In genomic region chr1:160375788-160376524, GRCh38 we compare ENCODE assay signal across 8 cellular contexts. TPM values are rescaled to one million over a fixed set of nuclear protein-coding genes. Genes with fewer than 3 reads are reported as not detected.
DNase-seq lines count a peak whose midpoint lies in the region; ATAC-seq and TF ChIP-seq lines count a peak whose summit lies in the region.

No MANE protein-coding gene starts in this region.

- no peak overlapping the region for H3K27ac ChIP-seq in CD4-positive, alpha-beta T cell (ENCODE audit: low read depth, low read length)
- peak overlapping the region; percentile 62 to 90 (median 80) for H3K27ac ChIP-seq in tibial nerve

- peak in 1 of 2 donors; percentile 3 for TF ChIP-seq EP300 in tibial nerve (IDR thresholded peaks at IDR 0.05)

- intact Hi-C loops in CD4-positive, alpha-beta T cell (cut with DNase I, micrococcal nuclease), result loop anchor here (1.0 to 10.0 kb wide), 6 partner anchors 183 to 581 kb away; no protein-coding TSS in a partner anchor

- peak; percentile 32 for ATAC-seq in CD4-positive, alpha-beta T cell (ENCODE audit: poor library complexity)
- ATAC-seq in WTC11 (peak; percentile 55), HG02623 (IDR thresholded peaks at IDR 0.05; ENCODE audit: unreplicated experiment) (no peak)

- H3K4me3 ChIP-seq in HAP-1 (no peak overlapping the region), tibial nerve (no peak overlapping the region)

- H3K4me1 ChIP-seq in HAP-1 (peaks cover 12% of the 10 kb centered on the region), tibial nerve (peaks cover 0 to 29% (median 20%) of the 10 kb centered on the region in 4 donors)

- POLR2A ChIA-PET in CD4-positive, alpha-beta T cell (lab: Charles Lee), result interaction anchor here (0.7 to 1.5 kb wide), 5 partner anchors 12 to 278 kb away, joined by 3 to 5 read pairs (median 3); partner anchors contain the start of gene IGSF8
- POLR2A ChIA-PET in WTC11 (lab: Charles Lee), result interaction anchor here (0.7 to 3.0 kb wide), 5 partner anchors 12 to 25 kb away, joined by 3 to 14 read pairs (median 5); partner anchors contain the start of gene VANGL2

- H3K36me3 ChIP-seq in HAP-1 (replicated peaks), result no peaks in the 10 kb centered on the region
- H3K36me3 ChIP-seq in tibial nerve, result no peaks in the 10 kb centered on the region

- H3K36me3 Mint-ChIP-seq in CD4-positive, alpha-beta T cell (ENCODE audit: low read depth), result no peaks in the 10 kb centered on the region
- H3K36me3 Mint-ChIP-seq in WTC11, result no peaks in the 10 kb centered on the region
- no peaks in the 10 kb centered on the region for H3K36me3 Mint-ChIP-seq in immature natural killer cell

- H3K4me1 Mint-ChIP-seq in CD4-positive, alpha-beta T cell (ENCODE audit: low read depth), result peaks cover 13% of the 10 kb centered on the region
- H3K4me1 Mint-ChIP-seq in WTC11, result peaks cover 35% of the 10 kb centered on the region
- peaks cover 15% of the 10 kb centered on the region in 2 donors for H3K4me1 Mint-ChIP-seq in immature natural killer cell

- H3K27me3 Mint-ChIP-seq in CD4-positive, alpha-beta T cell, result no peaks in the 10 kb centered on the region
- H3K27me3 Mint-ChIP-seq in WTC11 (ENCODE audit: low read depth), result no peaks in the 10 kb centered on the region
- H3K27me3 Mint-ChIP-seq in immature natural killer cell (ENCODE audit: low read depth in 3 of 3), result peaks cover 0 to 5% (median 4%) of the 10 kb centered on the region in 3 donors

- H3K4me3 Mint-ChIP-seq in CD4-positive, alpha-beta T cell, result peak overlapping the region; percentile 15
- peak overlapping the region; percentile 49 for H3K4me3 Mint-ChIP-seq in WTC11
- peak overlapping the region; percentile 16 to 73 (median 57) for H3K4me3 Mint-ChIP-seq in immature natural killer cell

- 10% methylated on average over 9 of the region's 9 CpGs for WGBS in tibial nerve, 2 donors

- no peak for DNase-seq in CD4-positive, alpha-beta T cell
- DNase-seq in HAP-1 (ENCODE audit: low spot score in 2 of 2) (peak; percentile 33 to 52), WTC11 (ENCODE audit: low spot score) (peak; percentile 37), immature natural killer cell (peak; percentile 8 to 18 (median 12)), tibial nerve (ENCODE audit: low spot score in 2 of 2) (no peak), GDM1 (lab: John Stamatoyannopoulos, UW) (no peak)
- DNase-seq in stimulated activated CD4-positive, alpha-beta T cell treated with anti-CD3 and anti-CD28 coated beads, Interleukin-12 subunit alpha, Interleukin-12 subunit beta, amount 100 ng/mL, for 4 hours, result no peak

- no peak overlapping the region for H3K27ac Mint-ChIP-seq in CD4-positive, alpha-beta T cell
- H3K27ac Mint-ChIP-seq in WTC11 (no peak overlapping the region; the same call in 1 of the 2 replicates), immature natural killer cell (peak overlapping the region in 4 of 6 donors; percentile 23 to 54 (median 42))

- TF ChIP-seq CTCF in CD4-positive, alpha-beta T cell (IDR thresholded peaks at IDR 0.05), result no peak
- TF ChIP-seq CTCF in WTC11 (IDR thresholded peaks at IDR 0.05) (no peak), tibial nerve (IDR thresholded peaks at IDR 0.05) (no peak)

- H3K9me3 Mint-ChIP-seq in CD4-positive, alpha-beta T cell, result no peaks in the 10 kb centered on the region
- H3K9me3 Mint-ChIP-seq in WTC11 (no peaks in the 10 kb centered on the region), immature natural killer cell (no peaks in the 10 kb centered on the region)

- in situ Hi-C loops in HAP-1 (cut with MboI; ENCODE audit: low sequenced_read_pairs), result loop anchor here (5.0 kb wide), 1 partner anchor 269 kb away; no protein-coding TSS in a partner anchor

- TF ChIP-seq POLR2A in tibial nerve (IDR thresholded peaks at IDR 0.05), result no peak

- no peaks in the 10 kb centered on the region for H3K27me3 ChIP-seq in CD4-positive, alpha-beta T cell (ENCODE audit: control insufficient read depth, insufficient read depth, low read length)
- no peaks in the 10 kb centered on the region for H3K27me3 ChIP-seq in HAP-1 (ENCODE audit: low read depth)
- H3K27me3 ChIP-seq in tibial nerve, result no peaks in the 10 kb centered on the region

- CTCF ChIA-PET in CD4-positive, alpha-beta T cell (lab: Charles Lee), result interaction anchor here (1.1 to 2.6 kb wide), 4 partner anchors 13 to 275 kb away, joined by 3 to 8 read pairs (median 6); no protein-coding TSS in a partner anchor
- CTCF ChIA-PET in WTC11 (lab: Charles Lee), result interaction anchor here (0.6 to 8.3 kb wide), 37 partner anchors 12 to 290 kb away, joined by 3 to 199 read pairs (median 5); partner anchors contain the start of genes DCAF8, NHLH1 and VANGL2

- H3K9me3 ChIP-seq in CD4-positive, alpha-beta T cell (ENCODE audit: control insufficient read depth, low read length), result no peaks in the 10 kb centered on the region
- H3K9me3 ChIP-seq in HAP-1, result no peaks in the 10 kb centered on the region
- no peaks in the 10 kb centered on the region for H3K9me3 ChIP-seq in tibial nerve

TF ChIP-seq in WTC11, 78 proteins besides CTCF, POLR2A, EP300 and RAD21 (continues in another document):
- peak; percentile 47; the same call in 1 of the 2 replicates for TF ChIP-seq CBFB (CRISPR knock-in tag; IDR thresholded peaks at IDR 0.05; ENCODE audit: low read depth)
- TF ChIP-seq HMGXB4 (CRISPR knock-in tag; IDR thresholded peaks at IDR 0.05), result no peak
- TF ChIP-seq NR3C1 (CRISPR knock-in tag; conservative IDR thresholded peaks at IDR 0.05; ENCODE audit: low read depth), result no peak
- no peak for TF ChIP-seq ZNF121 (CRISPR knock-in tag; IDR thresholded peaks at IDR 0.05)
- TF ChIP-seq, protein P1, sequence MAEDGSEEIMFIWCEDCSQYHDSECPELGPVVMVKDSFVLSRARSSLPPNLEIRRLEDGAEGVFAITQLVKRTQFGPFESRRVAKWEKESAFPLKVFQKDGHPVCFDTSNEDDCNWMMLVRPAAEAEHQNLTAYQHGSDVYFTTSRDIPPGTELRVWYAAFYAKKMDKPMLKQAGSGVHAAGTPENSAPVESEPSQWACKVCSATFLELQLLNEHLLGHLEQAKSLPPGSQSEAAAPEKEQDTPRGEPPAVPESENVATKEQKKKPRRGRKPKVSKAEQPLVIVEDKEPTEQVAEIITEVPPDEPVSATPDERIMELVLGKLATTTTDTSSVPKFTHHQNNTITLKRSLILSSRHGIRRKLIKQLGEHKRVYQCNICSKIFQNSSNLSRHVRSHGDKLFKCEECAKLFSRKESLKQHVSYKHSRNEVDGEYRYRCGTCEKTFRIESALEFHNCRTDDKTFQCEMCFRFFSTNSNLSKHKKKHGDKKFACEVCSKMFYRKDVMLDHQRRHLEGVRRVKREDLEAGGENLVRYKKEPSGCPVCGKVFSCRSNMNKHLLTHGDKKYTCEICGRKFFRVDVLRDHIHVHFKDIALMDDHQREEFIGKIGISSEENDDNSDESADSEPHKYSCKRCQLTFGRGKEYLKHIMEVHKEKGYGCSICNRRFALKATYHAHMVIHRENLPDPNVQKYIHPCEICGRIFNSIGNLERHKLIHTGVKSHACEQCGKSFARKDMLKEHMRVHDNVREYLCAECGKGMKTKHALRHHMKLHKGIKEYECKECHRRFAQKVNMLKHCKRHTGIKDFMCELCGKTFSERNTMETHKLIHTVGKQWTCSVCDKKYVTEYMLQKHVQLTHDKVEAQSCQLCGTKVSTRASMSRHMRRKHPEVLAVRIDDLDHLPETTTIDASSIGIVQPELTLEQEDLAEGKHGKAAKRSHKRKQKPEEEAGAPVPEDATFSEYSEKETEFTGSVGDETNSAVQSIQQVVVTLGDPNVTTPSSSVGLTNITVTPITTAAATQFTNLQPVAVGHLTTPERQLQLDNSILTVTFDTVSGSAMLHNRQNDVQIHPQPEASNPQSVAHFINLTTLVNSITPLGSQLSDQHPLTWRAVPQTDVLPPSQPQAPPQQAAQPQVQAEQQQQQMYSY (CRISPR knock-in tag; IDR thresholded peaks at IDR 0.05), result no peak
- no peak for TF ChIP-seq E2F4 (CRISPR knock-in tag; IDR thresholded peaks at IDR 0.05; ENCODE audit: borderline replicate concordance, low read depth)
- TF ChIP-seq JAZF1 (CRISPR knock-in tag; IDR thresholded peaks at IDR 0.05), result no peak

RNA-seq across cellular contexts. Expression of gene NHLH1, which starts 9.1 kb away (rescaled TPM):
- under 1 TPM in 1 of 2 experiments, not detected in 1; 0.08 TPM for total RNA-seq in CD4-positive, alpha-beta T cell
- 0.69 to 0.70 TPM (median 0.69 TPM) in 3 replicates for total RNA-seq in WTC11 (2021)
- not detected for polyA plus RNA-seq in immature natural killer cell
- not detected for total RNA-seq in tibial nerve

RNA-seq across cellular contexts. Expression of gene VANGL2, which starts 24.4 kb away (rescaled TPM):
- total RNA-seq in CD4-positive, alpha-beta T cell, result not detected
- total RNA-seq in WTC11 (2021) (68.0 to 69.7 TPM (median 68.6 TPM) in 3 replicates), tibial nerve (1 to 10 TPM in 3 of 4 donors, under 1 TPM in 1; 0.84 to 2.0 (median 1.4) TPM)
- not detected for polyA plus RNA-seq in immature natural killer cell

RNA-seq across cellular contexts. Expression of gene NCSTN, which starts 32.8 kb away (rescaled TPM):
- 10 to 100 TPM; 54.9 to 56.6 TPM for total RNA-seq in CD4-positive, alpha-beta T cell
- total RNA-seq in WTC11 (2021) (58.2 to 72.7 TPM (median 71.9 TPM) in 3 replicates), tibial nerve (10 to 100 TPM; 60.6 to 85.5 (median 73.0) TPM)
- 100 to 1,000 TPM in 1 of 3 donors, 10 to 100 TPM in 2; 60.0 to 159 (median 92.3) TPM for polyA plus RNA-seq in immature natural killer cell

RNA-seq across cellular contexts. Expression of gene COPA, which starts 32.9 kb away (rescaled TPM):
- 100 to 1,000 TPM in 1 of 2 experiments, 10 to 100 TPM in 1; 95.0 to 107 TPM for total RNA-seq in CD4-positive, alpha-beta T cell
- 115 to 126 TPM (median 119 TPM) in 3 replicates for total RNA-seq in WTC11 (2021)
- 100 to 1,000 TPM; 114 to 175 (median 143) TPM for polyA plus RNA-seq in immature natural killer cell
- 100 to 1,000 TPM in 3 of 4 donors, 10 to 100 TPM in 1; 92.2 to 127 (median 112) TPM for total RNA-seq in tibial nerve

Comparison
In these comparisons a context has a peak if more than half of its experiments do, and no peak if none do; other contexts are left out.
1. DNase-seq: peak in HAP-1 (2 of 2), WTC11 (single experiment) and immature natural killer cell (3 of 3); none in CD4-positive, alpha-beta T cell (0 of 10), tibial nerve (0 of 2), stimulated activated CD4-positive, alpha-beta T cell treated with anti-CD3 and anti-CD28 coated beads, Interleukin-12 subunit alpha, Interleukin-12 subunit beta, amount 100 ng/mL, for 4 hours (single experiment) and GDM1 (single experiment).
2. H3K27ac Mint-ChIP-seq: peak in immature natural killer cell (4 of 6); none in CD4-positive, alpha-beta T cell (single experiment) and WTC11 (single experiment).
3. RNA of gene VANGL2, which starts 24.4 kb away (total RNA-seq): 68.0 to 69.7 TPM in WTC11; 0.84 to 2.0 TPM in tibial nerve and not detected in CD4-positive, alpha-beta T cell; every median in the first group is over 10 times any median in the second.
4. Peak in every context shown above with its lines, with median percentiles within 50 percentile points of each other: H3K4me3 Mint-ChIP-seq.